ENCODE assay signal across 15 cellular contexts in the genomic region with DNA sequence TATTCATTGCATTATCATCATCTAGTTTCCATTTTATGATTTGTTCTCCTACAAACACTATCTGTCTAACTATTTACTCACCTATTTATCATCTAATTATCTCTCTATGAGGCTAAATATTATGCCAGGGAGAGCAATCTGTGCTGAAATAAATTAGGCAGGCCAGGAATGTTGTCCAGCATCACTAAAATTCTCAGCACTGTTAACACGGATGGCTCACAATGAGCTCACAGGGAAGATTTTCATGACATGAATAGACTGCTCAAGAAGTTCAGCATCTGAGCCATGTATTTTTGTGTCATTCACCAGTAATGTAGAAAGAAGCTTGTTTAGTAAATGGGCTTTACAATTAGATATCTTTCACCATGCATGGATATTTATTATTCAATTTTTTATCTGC.
"Had no signal": no experiment of that assay in that cellular context is flagged by ENCODE, and none has a peak within 500 bp of the region (broad histone marks: within the 10 kb centered on the region; RNA-seq: fewer than 3 reads in every experiment).

No MANE protein-coding gene starts in this region.

- DNase-seq: effector memory CD8-positive, alpha-beta T cell; erythroblast; kidney; left cardiac atrium; left ventricle myocardium inferior; lower lobe of right lung; natural killer cell; posterior cingulate gyrus; stimulated activated CD4-positive, alpha-beta T cell treated with anti-CD3 and anti-CD28 coated beads, Interleukin-4, amount 100 ng/mL, for 24 hours; stimulated activated naive CD8-positive, alpha-beta T cell treated with anti-CD3 and anti-CD28 coated beads, Interleukin-15, amount 100 ng/mL, for 72 hours; testis had no signal

- H3K36me3 ChIP-seq: left ventricle myocardium inferior, lower lobe of right lung, right atrium auricular region, tibial nerve had no signal

- ATAC-seq: effector memory CD8-positive, alpha-beta T cell; foreskin keratinocyte; left cardiac atrium; lower lobe of right lung; natural killer cell; stimulated activated memory B cell treated with anti-CD40 and anti-IgM and Interleukin-4, amounts not matched to agents 10 μg/mL and 1 μg/mL and 100 μg/mL, for 72 hours; stimulated activated naive CD8-positive, alpha-beta T cell treated with anti-CD3 and anti-CD28 coated beads, Interleukin-15, amount 100 ng/mL, for 72 hours had no signal

- H3K4me1 ChIP-seq: foreskin keratinocyte, left ventricle myocardium inferior, lower lobe of right lung, right atrium auricular region, testis, tibial nerve had no signal

- H3K27ac ChIP-seq: foreskin keratinocyte, left ventricle myocardium inferior, lower lobe of right lung, right atrium auricular region, testis, tibial nerve had no signal

- H3K27me3 ChIP-seq: foreskin keratinocyte, right atrium auricular region, testis, tibial nerve had no signal

- H3K9me3 ChIP-seq: left ventricle myocardium inferior, lower lobe of right lung, right atrium auricular region, testis, tibial nerve had no signal

- H3K4me3 ChIP-seq: left ventricle myocardium inferior, lower lobe of right lung, right atrium auricular region, testis, tibial nerve had no signal
